Comparison of ENCODE assay signal across 8 cellular contexts in genomic region chr7:139358541-139359365, GRCh38. TPM values are rescaled to one million over a fixed set of nuclear protein-coding genes. Genes with fewer than 3 reads are reported as not detected.
DNase-seq lines count a peak whose midpoint lies in the region; ATAC-seq and TF ChIP-seq lines count a peak whose summit lies in the region.

No MANE protein-coding gene starts in this region.

- no peaks in the 10 kb centered on the region for H3K27me3 Mint-ChIP-seq in CD8-positive, alpha-beta memory T cell

- ATAC-seq in GM19452 (IDR thresholded peaks at IDR 0.05; ENCODE audit: unreplicated experiment) (peak; percentile 7), right lobe of liver (peak; percentile 7 to 23 (median 12)), HG03196 (IDR thresholded peaks at IDR 0.05; ENCODE audit: unreplicated experiment) (no peak)

- H3K4me1 ChIP-seq in CD8-positive, alpha-beta memory T cell (ENCODE audit: insufficient read depth, low read length): peaks cover 30% of the 10 kb centered on the region
- H3K4me1 ChIP-seq in HUES64 (ENCODE audit: insufficient read depth, low read length): peaks cover 23% of the 10 kb centered on the region
- peaks cover 0 to 25% (median 12%) of the 10 kb centered on the region in 4 donors for H3K4me1 ChIP-seq in right lobe of liver

- no peaks in the 10 kb centered on the region for H3K9me3 ChIP-seq in CD8-positive, alpha-beta memory T cell (ENCODE audit: low read length)
- H3K9me3 ChIP-seq in HUES64 (ENCODE audit: insufficient read depth, low read depth, low read length) (no peaks in the 10 kb centered on the region), right lobe of liver (no peaks in the 10 kb centered on the region)

- H3K4me1 Mint-ChIP-seq in CD8-positive, alpha-beta memory T cell: peaks cover 40 to 53% (median 48%) of the 10 kb centered on the region in 3 donors

- no peaks in the 10 kb centered on the region for H3K27me3 ChIP-seq in CD8-positive, alpha-beta memory T cell (ENCODE audit: insufficient read depth, low read length, poor library complexity, severe bottlenecking)
- H3K27me3 ChIP-seq in HUES64 (ENCODE audit: insufficient read depth, low read length): no peaks in the 10 kb centered on the region
- no peaks in the 10 kb centered on the region for H3K27me3 ChIP-seq in right lobe of liver

- peak; percentile 10 to 55 (median 30) for DNase-seq in CD8-positive, alpha-beta memory T cell
- DNase-seq in T-helper 22 cell (ENCODE audit: low read depth) (peak; percentile 9), cerebellar cortex (ENCODE audit: low spot score) (peak; percentile 15), right lobe of liver (peak in 1 of 3 donors; percentile 24)
- DNase-seq in stimulated activated CD8-positive, alpha-beta memory T cell treated with anti-CD3 and anti-CD28 coated beads, Interleukin-2, amount 100 ng/mL, for 48 hours (ENCODE audit: low read depth in 2 of 2): peak; percentile 5 to 21

- peak overlapping the region; percentile 97 to 100 (median 99) for H3K27ac Mint-ChIP-seq in CD8-positive, alpha-beta memory T cell

- no peaks in the 10 kb centered on the region for H3K36me3 ChIP-seq in CD8-positive, alpha-beta memory T cell (ENCODE audit: insufficient read depth, low read length)
- peaks cover 7% of the 10 kb centered on the region; the same call in 1 of the 2 replicates for H3K36me3 ChIP-seq in HUES64 (ENCODE audit: insufficient read depth, low read length)
- no peaks in the 10 kb centered on the region for H3K36me3 ChIP-seq in right lobe of liver

- CTCF ChIA-PET in CD8-positive, alpha-beta memory T cell (lab: Charles Lee): interaction anchor here (1.0 to 1.6 kb wide), 3 partner anchors 10 to 14 kb away, joined by 4 read pairs; no protein-coding TSS in a partner anchor

- H3K27ac ChIP-seq in CD8-positive, alpha-beta memory T cell (ENCODE audit: low read depth, low read length): peak overlapping the region; percentile 98
- H3K27ac ChIP-seq in HUES64 (ENCODE audit: low read depth, low read length) (peak overlapping the region; percentile 99), right lobe of liver (peak overlapping the region; percentile 97 to 99 (median 98))

- intact Hi-C loops in right lobe of liver (cut with DNase I): no loop called here

- peak overlapping the region; percentile 92 for H3K4me3 ChIP-seq in CD8-positive, alpha-beta memory T cell (ENCODE audit: low read length)
- H3K4me3 ChIP-seq in HUES64 (ENCODE audit: low read length) (peak overlapping the region; percentile 95), right lobe of liver (peak overlapping the region; percentile 74 to 81 (median 80))

- TF ChIP-seq POLR2A in right lobe of liver (IDR thresholded peaks at IDR 0.05): no peak

- WGBS in HUES64: 14% methylated on average over 39 of the region's 39 CpGs
- WGBS in right lobe of liver (ENCODE audit: insufficient coverage, low coverage, low lambda C conversion rate, missing lambda C conversion rate): 6% methylated on average over 26 of the region's 39 CpGs

- H3K4me3 Mint-ChIP-seq in CD8-positive, alpha-beta memory T cell: peak overlapping the region; percentile 97 to 99 (median 98)

- no peak for TF ChIP-seq CTCF in right lobe of liver (IDR thresholded peaks at IDR 0.05)

- no peaks in the 10 kb centered on the region for H3K9me3 Mint-ChIP-seq in CD8-positive, alpha-beta memory T cell

- POLR2A ChIA-PET in CD8-positive, alpha-beta memory T cell (lab: Charles Lee): interaction anchor here (0.7 to 2.5 kb wide), 6 partner anchors 10 to 818 kb away, joined by 3 to 67 read pairs (median 8); partner anchors contain the start of genes FMC1, KDM7A and UBN2

- H3K36me3 Mint-ChIP-seq in CD8-positive, alpha-beta memory T cell: peaks cover 0 to 29% (median 5%) of the 10 kb centered on the region in 3 donors

- H3K9ac ChIP-seq in HUES64 (ENCODE audit: low read depth, low read length): peak overlapping the region; percentile 96

RNA-seq across cellular contexts. Expression of gene LUC7L2, which starts 0.9 kb away (rescaled TPM):
- total RNA-seq in CD8-positive, alpha-beta memory T cell: 100 to 1,000 TPM; 150 to 164 TPM
- polyA plus RNA-seq in CD8-positive, alpha-beta memory T cell: 72.0 TPM
- 52.5 TPM for polyA plus RNA-seq in HUES64 (2013, experiment 1 of 2)
- polyA plus RNA-seq in HUES64 (2013, experiment 2 of 2): 48.9 TPM
- 10 to 100 TPM; 23.2 to 40.0 (median 36.3) TPM for total RNA-seq in right lobe of liver

RNA-seq across cellular contexts. Expression of gene FMC1, which starts 17.6 kb away (rescaled TPM):
- total RNA-seq in CD8-positive, alpha-beta memory T cell: 10 to 100 TPM; 10.7 to 12.2 TPM
- polyA plus RNA-seq in CD8-positive, alpha-beta memory T cell: 46.4 TPM
- polyA plus RNA-seq in HUES64 (2013, experiment 1 of 2): 22.6 TPM
- polyA plus RNA-seq in HUES64 (2013, experiment 2 of 2): 28.1 TPM
- 10 to 100 TPM in 2 of 6 experiments, 1 to 10 TPM in 4; 4.4 to 17.7 (median 6.2) TPM for total RNA-seq in right lobe of liver
